29 cellular contexts compared by ENCODE assay signal in the genomic region with DNA sequence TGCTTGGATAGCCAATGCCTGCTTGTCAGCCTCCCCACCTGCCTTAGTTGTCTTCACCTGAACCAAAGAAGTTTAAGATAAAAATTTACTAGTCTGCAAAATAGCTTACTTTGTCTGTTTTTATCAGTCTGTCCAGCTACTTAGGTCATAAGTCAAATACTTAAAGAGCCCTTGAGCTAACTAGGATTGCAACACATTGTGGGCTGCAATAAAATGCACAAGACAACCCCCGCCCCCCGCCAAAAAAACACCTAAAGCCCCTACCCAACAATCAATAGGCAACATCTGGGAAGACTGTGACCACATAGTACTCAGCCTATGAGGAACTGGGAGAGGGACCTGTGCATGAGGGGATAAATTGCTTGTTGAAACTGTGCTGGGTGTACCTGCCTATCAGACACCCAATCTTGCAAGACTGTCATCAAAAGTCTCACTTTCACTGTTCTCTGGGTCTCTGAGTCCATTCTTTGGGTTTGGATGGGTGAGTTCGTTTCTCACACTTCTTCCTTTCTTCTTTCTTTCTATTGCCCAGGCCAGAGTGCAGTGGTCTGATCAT. TPM values are rescaled to one million over a fixed set of nuclear protein-coding genes. Genes with fewer than 3 reads are reported as not detected.
"Had no signal": no experiment of that assay in that cellular context is flagged by ENCODE, and none has a peak within 500 bp of the region (broad histone marks: within the 10 kb centered on the region; RNA-seq: fewer than 3 reads in every experiment).

No MANE protein-coding gene starts in this region.

- DNase-seq: activated CD4-positive, alpha-beta T cell treated with anti-CD3 and anti-CD28 coated beads for 36 hours; activated CD4-positive, alpha-beta T cell treated with anti-CD3 and anti-CD28 coated beads, Interleukin-2, amount 10 ng/mL, durations not matched to agents 7 days and 5 days; activated CD4-positive, alpha-beta T cell treated with anti-CD3 and anti-CD28 coated beads, Interleukin-2, amount 50 U/mL, for 48 hours; activated CD8-positive, alpha-beta memory T cell treated with anti-CD3 and anti-CD28 coated beads, Interleukin-2, amount 50 U/mL, for 4 hours; activated CD8-positive, alpha-beta T cell treated with anti-CD3 and anti-CD28 coated beads, Interleukin-2, amount 10 ng/mL, durations not matched to agents 7 days and 5 days; activated gamma-delta T cell treated with Interleukin-2 at 50 U/mL for 16 hours; activated naive CD4-positive, alpha-beta T cell treated with anti-CD3 and anti-CD28 coated beads for 36 hours; activated naive CD8-positive, alpha-beta T cell treated with anti-CD3 and anti-CD28 coated beads, Interleukin-2, amount 50 U/mL, for 24 hours; activated T-cell treated with anti-CD3 and anti-CD28 coated beads for 4 hours; activated T-cell treated with anti-CD3 and anti-CD28 coated beads, Interleukin-2, amount 50 U/mL, for 4 hours; amniotic stem cell; aorta; brain microvascular endothelial cell; Karpas-422; KBM-7; NCI-H1048; NCI-H1105 treated with DMSO at 0.1 percent for 48 hours; NCI-H1436; NCI-H1694; NCI-H2029; NCI-H345; NCI-H526; NCI-H748 treated with DMSO at 0.1 percent for 48 hours; NK-92 treated with Interleukin-12 subunit alpha and Interleukin-12 subunit beta, amount 100 ng/mL, for 24 hours; Right ventricle myocardium superior; SW 1271; T-helper 1 cell; T-helper 9 cell had no signal

- ATAC-seq: activated CD4-positive, alpha-beta T cell treated with anti-CD3 and anti-CD28 coated beads for 36 hours; activated CD8-positive, alpha-beta T cell treated with anti-CD3 and anti-CD28 coated beads, Interleukin-2, amount 10 ng/mL, durations not matched to agents 7 days and 5 days; activated naive CD8-positive, alpha-beta T cell treated with anti-CD3 and anti-CD28 coated beads, Interleukin-2, amount 50 U/mL, for 24 hours; activated T-cell treated with anti-CD3 and anti-CD28 coated beads, Interleukin-2, amount 50 U/mL, for 4 hours had no signal

RNA-seq across cellular contexts. Expression of a gene that starts 55.3 kb away (rescaled TPM):
- total RNA-seq: activated CD4-positive, alpha-beta T cell treated with anti-CD3 and anti-CD28 coated beads, Interleukin-2, amount 10 ng/mL, durations not matched to agents 7 days and 5 days; activated CD8-positive, alpha-beta T cell treated with anti-CD3 and anti-CD28 coated beads, Interleukin-2, amount 10 ng/mL, durations not matched to agents 7 days and 5 days; aorta; NCI-H460 had no signal
